19 cellular contexts compared by ENCODE assay signal in the genomic region with DNA sequence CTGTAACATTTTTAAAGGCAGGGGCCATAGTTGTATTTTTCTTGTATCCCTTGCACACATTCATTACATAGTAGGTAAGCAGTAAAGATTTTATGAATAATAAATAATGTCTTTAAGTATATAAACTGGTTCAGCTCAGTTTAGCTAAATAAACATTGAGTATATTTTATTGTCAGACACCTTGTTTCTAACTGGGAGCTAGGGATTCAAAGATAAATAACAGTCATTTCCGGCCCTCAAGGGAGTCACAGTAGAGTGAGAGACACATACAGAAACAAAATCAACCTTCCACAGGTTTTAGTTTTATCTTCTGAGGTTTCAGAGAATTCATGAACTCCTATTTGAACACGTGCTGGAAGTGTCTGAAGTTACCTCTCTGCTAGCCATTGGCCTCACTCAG.
DNase-seq lines count a peak whose midpoint lies in the region; ATAC-seq and TF ChIP-seq lines count a peak whose summit lies in the region.
"Had no signal": no experiment of that assay in that cellular context is flagged by ENCODE, and none has a peak within 500 bp of the region (broad histone marks: within the 10 kb centered on the region; RNA-seq: fewer than 3 reads in every experiment).

No MANE protein-coding gene starts in this region.

- H2BK20ac ChIP-seq in H9 (ENCODE audit: low read depth, low read length, poor library complexity, severe bottlenecking): no peak overlapping the region

- H3K4me2 ChIP-seq in H9 (ENCODE audit: insufficient read depth, insufficient read length, low read length) (no peak overlapping the region), PC-3 (ENCODE audit: low read length) (peak overlapping the region; percentile 48), neural progenitor cell (no peak overlapping the region)
- H3K4me2 ChIP-seq: SK-N-SH had no signal

- no peak overlapping the region for H3K4ac ChIP-seq in H9 (ENCODE audit: low read depth, low read length)

- H3K4me1 ChIP-seq in H9 (ENCODE audit: insufficient read depth, low read length) (no peaks in the 10 kb centered on the region; the same call in 1 of the 2 replicates), PC-3 (ENCODE audit: insufficient read depth, low read length) (peaks cover 68% of the 10 kb centered on the region), neural progenitor cell (peaks cover 16% of the 10 kb centered on the region)
- H3K4me1 ChIP-seq: Caco-2 had no signal

- no peaks in the 10 kb centered on the region for H3K79me2 ChIP-seq in H9 (ENCODE audit: insufficient read depth, low read length)
- no peaks in the 10 kb centered on the region for H3K79me2 ChIP-seq in PC-3 (ENCODE audit: low read length)
- no peaks in the 10 kb centered on the region for H3K79me2 ChIP-seq in neural progenitor cell (ENCODE audit: low read depth)

- BruUV-seq in PC-3 (replicated peaks; lab: Mats Ljungman, UMichigan): no TSS peak

- no peak overlapping the region for H3K14ac ChIP-seq in H9 (ENCODE audit: insufficient read depth, low read length)

- TF ChIP-seq CTCF in H9 (conservative IDR thresholded peaks at IDR 0.05): no peak
- TF ChIP-seq CTCF in PC-3 (conservative IDR thresholded peaks at IDR 0.05; ENCODE audit: low read depth, low read length): no peak
- no peak for TF ChIP-seq CTCF in neural progenitor cell (IDR thresholded peaks at IDR 0.05)

- POLR2A ChIA-PET in PC-3 (lab: Charles Lee; ENCODE audit: unreplicated experiment): no interaction called here

- H3K79me1 ChIP-seq in H9 (ENCODE audit: insufficient read depth, low read depth, low read length, poor library complexity, severe bottlenecking): no peaks in the 10 kb centered on the region

- H3K9ac ChIP-seq in H9 (ENCODE audit: extremely low read depth, insufficient read length, low read length) (no peak overlapping the region), PC-3 (ENCODE audit: low read length) (peak overlapping the region; percentile 39; the same call in 1 of the 2 replicates), neural progenitor cell (no peak overlapping the region)
- H3K9ac ChIP-seq: SK-N-SH had no signal

- no peak overlapping the region for H3K18ac ChIP-seq in H9 (ENCODE audit: insufficient read length, low read depth, low read length)

- peak overlapping the region; percentile 50 for H2BK12ac ChIP-seq in H9 (ENCODE audit: insufficient read length, low read depth, low read length)

- H3K9me2 ChIP-seq in PC-3 (replicated peaks; ENCODE audit: low read length): no peaks in the 10 kb centered on the region
- H3K9me2 ChIP-seq: SK-N-SH had no signal

- H2AFZ ChIP-seq in H9 (ENCODE audit: low read length) (no peak overlapping the region), PC-3 (ENCODE audit: low read length) (no peak overlapping the region), neural progenitor cell (replicated peaks) (no peak overlapping the region)

- CTCF ChIA-PET in PC-3 (lab: Charles Lee): no interaction called here

- H3K4me3 ChIP-seq in PC-3 (ENCODE audit: low read length) (peak overlapping the region; percentile 22; the same call in 1 of the 2 replicates), neural progenitor cell (no peak overlapping the region)

- no peak overlapping the region for H3T11ph ChIP-seq in H9 (ENCODE audit: low read length)

- no peak overlapping the region for H2AK5ac ChIP-seq in H9 (ENCODE audit: insufficient read length, low read length)

- no peak overlapping the region for H2BK5ac ChIP-seq in H9 (ENCODE audit: insufficient read length, low read length)

- H3K27me3 ChIP-seq in H9 (ENCODE audit: insufficient read depth, low read length) (no peaks in the 10 kb centered on the region), PC-3 (ENCODE audit: low read length) (no peaks in the 10 kb centered on the region), neural progenitor cell (no peaks in the 10 kb centered on the region)

- H3K4me3 Mint-ChIP-seq in H9 (no peak overlapping the region), neural progenitor cell (no peak overlapping the region)
- H3K4me3 Mint-ChIP-seq: CD4-positive, CD25-positive, alpha-beta regulatory T cell had no signal

- H3K56ac ChIP-seq in H9 (ENCODE audit: insufficient read length, low read depth, low read length): no peak overlapping the region

- H4K20me1 ChIP-seq in H9 (ENCODE audit: control insufficient read depth, insufficient read depth, insufficient read length): no peaks in the 10 kb centered on the region
- no peaks in the 10 kb centered on the region for H4K20me1 ChIP-seq in PC-3 (ENCODE audit: low read length)
- no peaks in the 10 kb centered on the region for H4K20me1 ChIP-seq in neural progenitor cell (ENCODE audit: low read depth)

- H3F3A ChIP-seq in PC-3 (ENCODE audit: low read length, unreplicated experiment) (peaks cover 9% of the 10 kb centered on the region), neural progenitor cell (ENCODE audit: low read depth) (no peaks in the 10 kb centered on the region)

- ATAC-seq in PC-3 (peak; percentile 69), left colon (peak; percentile 56), GM21360 (IDR thresholded peaks at IDR 0.05; ENCODE audit: unreplicated experiment) (no peak), left ventricle myocardium superior (no peak), GM21825 (IDR thresholded peaks at IDR 0.05; ENCODE audit: unreplicated experiment) (no peak)
- ATAC-seq: HepG2 had no signal

- no CpG with 5 or more reads among the region's 2 CpGs for WGBS in H9 (ENCODE audit: extremely low coverage, insufficient read length, low lambda C conversion rate)

- no peaks in the 10 kb centered on the region for H3K9me3 Mint-ChIP-seq in H9
- H3K9me3 Mint-ChIP-seq in neural progenitor cell: no peaks in the 10 kb centered on the region

- H3K9me3 ChIP-seq in H9 (ENCODE audit: control insufficient read depth, low read depth, low read length) (no peaks in the 10 kb centered on the region), PC-3 (ENCODE audit: low read length) (no peaks in the 10 kb centered on the region), neural progenitor cell (ENCODE audit: low read depth) (no peaks in the 10 kb centered on the region)
- H3K9me3 ChIP-seq: Caco-2, SK-N-SH had no signal

- no peak overlapping the region for H4K91ac ChIP-seq in H9 (ENCODE audit: insufficient read length, low read depth, low read length)

- no peak overlapping the region for H3K23ac ChIP-seq in H9 (ENCODE audit: insufficient read length, low read depth, low read length)

- H3K27ac ChIP-seq in H9 (ENCODE audit: insufficient read length, low read depth, low read length) (no peak overlapping the region), PC-3 (ENCODE audit: low read length) (peak overlapping the region; percentile 80), neural progenitor cell (no peak overlapping the region)

- H3K27me3 Mint-ChIP-seq in H9 (ENCODE audit: low read depth) (no peaks in the 10 kb centered on the region), neural progenitor cell (ENCODE audit: insufficient read depth, low read depth) (no peaks in the 10 kb centered on the region)
- H3K27me3 Mint-ChIP-seq: CD4-positive, CD25-positive, alpha-beta regulatory T cell had no signal

- intact Hi-C loops in PC-3 (cut with micrococcal nuclease): loop anchor here (1.0 to 2.0 kb wide), 4 partner anchors 48 to 220 kb away; no protein-coding TSS in a partner anchor
- intact Hi-C loops in left colon (cut with DNase I, micrococcal nuclease): no loop called here
- intact Hi-C loops in left ventricle myocardium superior (cut with micrococcal nuclease): no loop called here

- H3K4me1 Mint-ChIP-seq in H9 (peaks cover 14 to 19% of the 10 kb centered on the region in 2 experiments), neural progenitor cell (peaks cover 39% of the 10 kb centered on the region)
- H3K4me1 Mint-ChIP-seq: CD4-positive, CD25-positive, alpha-beta regulatory T cell had no signal

- no peak overlapping the region for H2BK120ac ChIP-seq in H9 (ENCODE audit: low read depth, low read length, poor library complexity, severe bottlenecking)

- H3K36me3 ChIP-seq in PC-3 (ENCODE audit: low read depth, low read length) (no peaks in the 10 kb centered on the region), neural progenitor cell (no peaks in the 10 kb centered on the region)

- H3K27ac Mint-ChIP-seq in H9 (no peak overlapping the region), neural progenitor cell (no peak overlapping the region)
- H3K27ac Mint-ChIP-seq: CD4-positive, CD25-positive, alpha-beta regulatory T cell had no signal

- no peaks in the 10 kb centered on the region for H3K36me3 Mint-ChIP-seq in H9 (ENCODE audit: insufficient read depth in 1 of 3, low read depth in 3 of 3)
- no peaks in the 10 kb centered on the region for H3K36me3 Mint-ChIP-seq in neural progenitor cell
- H3K36me3 Mint-ChIP-seq: CD4-positive, CD25-positive, alpha-beta regulatory T cell had no signal

- H2BK15ac ChIP-seq in H9 (ENCODE audit: low read depth, low read length): no peak overlapping the region

- no peak overlapping the region for H4K5ac ChIP-seq in H9 (ENCODE audit: insufficient read length, low read depth, low read length)

- no peaks in the 10 kb centered on the region for H3K23me2 ChIP-seq in H9 (ENCODE audit: insufficient read length, low read depth, low read length, poor library complexity, severe bottlenecking)

- H4K8ac ChIP-seq in H9 (replicated peaks; ENCODE audit: insufficient read length, low read depth, low read length): no peak overlapping the region

- DNase-seq in H9 (no peak), PC-3 (peak; percentile 92), left colon (no peak), neural progenitor cell (ENCODE audit: low spot score) (no peak), left ventricle myocardium superior (no peak)
- DNase-seq: Caco-2; CD4-positive, CD25-positive, alpha-beta regulatory T cell; GDM1; KBM-7; NCI-H1092 treated with DMSO at 0.1 percent for 48 hours; NCI-H146; NCI-H2029; NCI-H226; NCI-H524 treated with DMSO at 0.1 percent for 48 hours; SHP77 treated with DMSO at 0.1 percent for 48 hours; SK-N-SH had no signal

Comparison
In these comparisons a context has a peak if more than half of its experiments do, and no peak if none do; other contexts are left out.
1. ATAC-seq: peak in PC-3 (single experiment) and left colon (single experiment); none in GM21360 (single experiment), left ventricle myocardium superior (single experiment) and GM21825 (single experiment).